Comparison of ENCODE assay signal across 17 cellular contexts in the genomic region with DNA sequence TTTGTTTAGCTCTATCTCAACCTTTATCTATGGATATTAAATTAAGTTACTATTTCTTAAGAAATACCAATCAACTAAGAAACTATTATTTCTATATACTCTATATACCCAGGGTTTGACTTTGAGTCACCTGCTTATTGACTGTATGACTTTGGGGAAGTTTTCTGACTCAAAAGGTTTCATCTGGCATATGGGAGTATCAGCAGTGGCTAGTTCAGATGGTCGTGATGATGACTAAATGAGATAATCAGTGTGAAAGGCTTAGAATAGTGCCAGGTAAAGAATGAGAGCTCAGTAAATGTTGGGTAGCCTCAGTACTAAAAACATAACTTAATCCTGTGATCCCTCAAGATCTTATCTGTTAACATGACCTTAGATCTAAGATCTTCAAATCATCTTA.
A peak's percentile ranks its signal among the peaks of the same experiment; 100 is the strongest.
DNase-seq lines count a peak whose midpoint lies in the region; ATAC-seq lines count a peak whose summit lies in the region.
"Had no signal": no experiment of that assay in that cellular context is flagged by ENCODE, and none has a peak within 500 bp of the region (broad histone marks: within the 10 kb centered on the region; RNA-seq: fewer than 3 reads in every experiment).

No MANE protein-coding gene starts in this region.

- ATAC-seq in GM18870 (IDR thresholded peaks at IDR 0.05; ENCODE audit: unreplicated experiment) (peak; percentile 88), GM21786 (IDR thresholded peaks at IDR 0.05; ENCODE audit: unreplicated experiment) (peak; percentile 76), HG02981 (IDR thresholded peaks at IDR 0.05; ENCODE audit: unreplicated experiment) (peak; percentile 76), HG03575 (IDR thresholded peaks at IDR 0.05; ENCODE audit: extremely low read depth, insufficient number of reproducible peaks, low FRiP score, unreplicated experiment) (peak; percentile 63), GM21447 (IDR thresholded peaks at IDR 0.05; ENCODE audit: unreplicated experiment) (no peak)
- ATAC-seq: GM23338, left ventricle myocardium superior, mucosa of descending colon, PC-3 had no signal

- DNase-seq in COLO829 (ENCODE audit: low spot score) (no peak), NCI-H146 treated with DMSO at 0.1 percent for 48 hours (lab: John Stamatoyannopoulos, UW; ENCODE audit: unreplicated experiment) (no peak)
- no peak for DNase-seq in activated naive CD4-positive, alpha-beta T cell treated with anti-CD3 and anti-CD28 coated beads, Interleukin-2, amount 50 U/mL, for 16 hours
- DNase-seq: activated CD4-positive, alpha-beta T cell treated with anti-CD3 and anti-CD28 coated beads, Interleukin-2, amount 50 U/mL, for 48 hours; activated naive CD4-positive, alpha-beta T cell treated with Interleukin-2 at 50 U/mL for 16 hours; CD8-positive, alpha-beta memory T cell; left ventricle myocardium superior; mucosa of descending colon; PC-3; SJCRH30; stimulated activated CD4-positive, alpha-beta T cell treated with anti-CD3 and anti-CD28 coated beads, Interleukin-4, amount 100 ng/mL, for 4 hours had no signal
